ENCODE assay signal across 20 cellular contexts in genomic region chr4:81021995-81022394, GRCh38. TPM values are rescaled to one million over a fixed set of nuclear protein-coding genes. Genes with fewer than 3 reads are reported as not detected.
DNase-seq lines count a peak whose midpoint lies in the region; ATAC-seq and TF ChIP-seq lines count a peak whose summit lies in the region.
"Had no signal": no experiment of that assay in that cellular context is flagged by ENCODE, and none has a peak within 500 bp of the region (broad histone marks: within the 10 kb centered on the region; RNA-seq: fewer than 3 reads in every experiment).

No MANE protein-coding gene starts in this region.

- no TSS peak for BruUV-seq in PC-3 (replicated peaks; lab: Mats Ljungman, UMichigan)

- TF ChIP-seq CTCF in PC-3 (conservative IDR thresholded peaks at IDR 0.05; ENCODE audit: low read depth, low read length) (no peak), left lung (IDR thresholded peaks at IDR 0.05) (no peak)

- H3K36me3 ChIP-seq in PC-3 (ENCODE audit: low read depth, low read length) (no peaks in the 10 kb centered on the region), left lung (no peaks in the 10 kb centered on the region)
- H3K36me3 ChIP-seq: BE2C had no signal

- POLR2A ChIA-PET in PC-3 (lab: Charles Lee; ENCODE audit: unreplicated experiment) = interaction anchor here (0.6 to 1.3 kb wide), 2 partner anchors 9 to 408 kb away, joined by 3 to 17 read pairs; partner anchors contain the start of gene BMP3

- peak overlapping the region; percentile 96 for H3K27ac ChIP-seq in PC-3 (ENCODE audit: low read length)
- H3K27ac ChIP-seq in left lung = no peak overlapping the region

- H3K4me1 ChIP-seq in PC-3 (ENCODE audit: insufficient read depth, low read length) (peaks cover 44% of the 10 kb centered on the region), left lung (no peaks in the 10 kb centered on the region)
- H3K4me1 ChIP-seq: BE2C had no signal

- no peaks in the 10 kb centered on the region for H3K27me3 ChIP-seq in PC-3 (ENCODE audit: low read length)
- peaks cover 0 to 3% of the 10 kb centered on the region in 2 donors for H3K27me3 ChIP-seq in left lung
- H3K27me3 ChIP-seq: BE2C had no signal

- peak overlapping the region; percentile 70 for H3K9ac ChIP-seq in PC-3 (ENCODE audit: low read length)
- H3K9ac ChIP-seq: SK-N-SH had no signal

- no peaks in the 10 kb centered on the region for H3F3A ChIP-seq in PC-3 (ENCODE audit: low read length, unreplicated experiment)

- H3K4me3 ChIP-seq in PC-3 (ENCODE audit: low read length) (peak overlapping the region; percentile 26), left lung (no peak overlapping the region)

- H3K9me3 ChIP-seq in PC-3 (ENCODE audit: low read length) = no peaks in the 10 kb centered on the region
- H3K9me3 ChIP-seq in left lung = no peaks in the 10 kb centered on the region
- H3K9me3 ChIP-seq: BE2C, SK-N-SH had no signal

- no peaks in the 10 kb centered on the region for H4K20me1 ChIP-seq in PC-3 (ENCODE audit: low read length)

- peak; percentile 16 for ATAC-seq in PC-3
- ATAC-seq in left lung = peak; percentile 44
- ATAC-seq in HG02571 (IDR thresholded peaks at IDR 0.05; ENCODE audit: unreplicated experiment) = no peak

- H3K4me2 ChIP-seq in PC-3 (ENCODE audit: low read length) = peak overlapping the region; percentile 72
- H3K4me2 ChIP-seq: SK-N-SH had no signal

- H3K79me2 ChIP-seq in PC-3 (ENCODE audit: low read length) = no peaks in the 10 kb centered on the region

- CTCF ChIA-PET in PC-3 (lab: Charles Lee) = interaction anchor here (0.5 to 1.0 kb wide), 2 partner anchors 348 to 659 kb away, joined by 4 to 7 read pairs; no protein-coding TSS in a partner anchor

- intact Hi-C loops in PC-3 (cut with micrococcal nuclease) = loop anchor here (1.0 to 10.0 kb wide), 5 partner anchors 8 to 1403 kb away; partner anchors contain the start of gene BMP3
- intact Hi-C loops in left lung (cut with DNase I) = no loop called here

- H2AFZ ChIP-seq in PC-3 (ENCODE audit: low read length) = 0 out of 2 replicates have a peak overlapping the region, but pooled peaks have one; percentile 36

- DNase-seq in NCI-H82 (lab: John Stamatoyannopoulos, UW) = peak; percentile 65
- no peak for DNase-seq in NCI-H82 treated with DMSO at 0.1 percent for 48 hours (lab: John Stamatoyannopoulos, UW; ENCODE audit: unreplicated experiment)
- no peak for DNase-seq in PC-3
- no peak for DNase-seq in left lung
- DNase-seq in HK-2 (ENCODE audit: unreplicated experiment) = no peak
- DNase-seq in SHP77 treated with DMSO at 0.1 percent for 48 hours (lab: John Stamatoyannopoulos, UW) = no peak
- DNase-seq: BE2C; CD4-positive, CD25-positive, alpha-beta regulatory T cell; HCEC 1CT; Karpas-422; MV-4-11; NCI-H1694 treated with DMSO at 0.1 percent for 48 hours; RPMI8226; SHP77; SK-N-SH had no signal

- H3K9me2 ChIP-seq in PC-3 (replicated peaks; ENCODE audit: low read length) = no peaks in the 10 kb centered on the region
- H3K9me2 ChIP-seq: SK-N-SH had no signal

RNA-seq across cellular contexts. Expression of gene BMP3, which starts 8.5 kb away (rescaled TPM):
- total RNA-seq in PC-3 (2014; rRNA removed) (1.5 and 1.8 TPM in 2 replicates), left lung (10 to 100 TPM in 1 of 2 donors, 1 to 10 TPM in 1; 8.9 to 10.5 TPM)
- total RNA-seq: A673; CD4-positive, CD25-positive, alpha-beta regulatory T cell; Daoy; M059J; NCI-H460 had no signal
